ENCODE assay signal across 22 cellular contexts in the genomic region with DNA sequence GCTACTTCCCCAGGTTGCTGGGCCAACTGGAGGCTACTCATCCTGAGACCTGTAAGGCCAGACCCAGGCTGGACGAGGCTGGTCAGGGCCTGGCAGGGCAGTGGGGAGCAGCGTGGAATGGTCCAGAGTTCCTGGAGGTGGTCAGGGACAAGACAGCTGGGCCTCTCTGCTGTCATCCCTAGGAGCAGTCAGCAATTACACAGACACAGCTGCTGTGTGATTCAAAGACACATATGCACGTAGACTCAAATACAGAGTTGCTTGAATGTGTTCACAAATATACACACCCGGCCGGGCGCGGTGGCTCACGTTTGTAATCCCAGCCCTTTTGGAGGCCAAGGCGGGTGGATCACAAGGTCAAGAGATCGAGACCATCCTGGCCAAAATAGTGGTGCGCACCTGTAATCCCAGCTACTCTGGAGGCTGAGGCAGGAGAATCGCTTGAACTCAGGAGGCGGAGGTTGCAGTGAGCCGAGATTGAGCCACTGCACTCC. TPM values are rescaled to one million over a fixed set of nuclear protein-coding genes. Genes with fewer than 3 reads are reported as not detected.
DNase-seq lines count a peak whose midpoint lies in the region; ATAC-seq and TF ChIP-seq lines count a peak whose summit lies in the region.
"Had no signal": no experiment of that assay in that cellular context is flagged by ENCODE, and none has a peak within 500 bp of the region (broad histone marks: within the 10 kb centered on the region; RNA-seq: fewer than 3 reads in every experiment).

No MANE protein-coding gene starts in this region.

- ATAC-seq in stimulated activated naive CD8-positive, alpha-beta T cell treated with anti-CD3 and anti-CD28 coated beads, Interleukin-15, amount 100 ng/mL, for 72 hours: no peak
- ATAC-seq in GM21529 (IDR thresholded peaks at IDR 0.05; ENCODE audit: unreplicated experiment) (no peak), HG02970 (IDR thresholded peaks at IDR 0.05; ENCODE audit: low FRiP score, unreplicated experiment) (no peak), HG03457 (IDR thresholded peaks at IDR 0.05; ENCODE audit: unreplicated experiment) (no peak)
- ATAC-seq: activated naive CD4-positive, alpha-beta T cell treated with anti-CD3 and anti-CD28 coated beads, Interleukin-2, amount 50 U/mL, for 72 hours; left colon; right cardiac atrium had no signal

- H3K79me2 ChIP-seq in neural progenitor cell (ENCODE audit: low read depth): peaks cover 32% of the 10 kb centered on the region

- peaks cover 51% of the 10 kb centered on the region for H3K27me3 Mint-ChIP-seq in stimulated activated naive CD8-positive, alpha-beta T cell treated with anti-CD3 and anti-CD28 coated beads, Interleukin-15, Interleukin-2, amounts not matched to agents 100 ng/mL and 50 ng/mL, for 24 hours
- peaks cover 69% of the 10 kb centered on the region for H3K27me3 Mint-ChIP-seq in stimulated activated naive CD8-positive, alpha-beta T cell treated with anti-CD3 and anti-CD28 coated beads, Interleukin-15, amount 100 ng/mL, for 72 hours
- peaks cover 22% of the 10 kb centered on the region for H3K27me3 Mint-ChIP-seq in endodermal cell (ENCODE audit: insufficient read depth)
- H3K27me3 Mint-ChIP-seq in neural progenitor cell (ENCODE audit: insufficient read depth, low read depth): peaks cover 7% of the 10 kb centered on the region

- H3K9me3 ChIP-seq in endodermal cell (ENCODE audit: control insufficient read depth, low read length) (no peaks in the 10 kb centered on the region), neural progenitor cell (ENCODE audit: low read depth) (no peaks in the 10 kb centered on the region)
- H3K9me3 ChIP-seq: HAP-1, pancreas had no signal

- H3K27me3 ChIP-seq in endodermal cell (ENCODE audit: control insufficient read depth, insufficient read depth, low read length, poor library complexity, severe bottlenecking): peaks cover 33% of the 10 kb centered on the region
- no peaks in the 10 kb centered on the region for H3K27me3 ChIP-seq in neural progenitor cell
- H3K27me3 ChIP-seq: pancreas had no signal

- no peaks in the 10 kb centered on the region for H3K36me3 Mint-ChIP-seq in stimulated activated naive CD8-positive, alpha-beta T cell treated with anti-CD3 and anti-CD28 coated beads, Interleukin-15, Interleukin-2, amounts not matched to agents 100 ng/mL and 50 ng/mL, for 24 hours (ENCODE audit: low read depth)
- H3K36me3 Mint-ChIP-seq in endodermal cell (ENCODE audit: low read depth) (no peaks in the 10 kb centered on the region), neural progenitor cell (no peaks in the 10 kb centered on the region)
- H3K36me3 Mint-ChIP-seq: activated naive CD4-positive, alpha-beta T cell treated with anti-CD3 and anti-CD28 coated beads, Interleukin-2, amount 50 U/mL, for 72 hours had no signal

- no peak for TF ChIP-seq CTCF in endodermal cell (conservative IDR thresholded peaks at IDR 0.05)
- TF ChIP-seq CTCF in neural progenitor cell (IDR thresholded peaks at IDR 0.05): no peak

- H3K4me3 Mint-ChIP-seq in stimulated activated naive CD8-positive, alpha-beta T cell treated with anti-CD3 and anti-CD28 coated beads, Interleukin-15, Interleukin-2, amounts not matched to agents 100 ng/mL and 50 ng/mL, for 24 hours: peak overlapping the region; percentile 78
- H3K4me3 Mint-ChIP-seq in stimulated activated naive CD8-positive, alpha-beta T cell treated with anti-CD3 and anti-CD28 coated beads, Interleukin-15, amount 100 ng/mL, for 72 hours: no peak overlapping the region
- H3K4me3 Mint-ChIP-seq in endodermal cell (peak overlapping the region; percentile 83), neural progenitor cell (peak overlapping the region; percentile 95)
- H3K4me3 Mint-ChIP-seq: activated CD4-positive, alpha-beta T cell treated with anti-CD3 and anti-CD28 coated beads, Interleukin-2, amount 10 ng/mL, durations not matched to agents 7 days and 5 days had no signal

- H3K9me3 Mint-ChIP-seq in stimulated activated naive CD8-positive, alpha-beta T cell treated with anti-CD3 and anti-CD28 coated beads, Interleukin-15, Interleukin-2, amounts not matched to agents 100 ng/mL and 50 ng/mL, for 24 hours: no peaks in the 10 kb centered on the region
- H3K9me3 Mint-ChIP-seq in stimulated activated naive CD8-positive, alpha-beta T cell treated with anti-CD3 and anti-CD28 coated beads, Interleukin-15, amount 100 ng/mL, for 72 hours: no peaks in the 10 kb centered on the region
- H3K9me3 Mint-ChIP-seq in endodermal cell: no peaks in the 10 kb centered on the region
- H3K9me3 Mint-ChIP-seq in neural progenitor cell: no peaks in the 10 kb centered on the region
- H3K9me3 Mint-ChIP-seq: activated CD4-positive, alpha-beta T cell treated with anti-CD3 and anti-CD28 coated beads, Interleukin-2, amount 10 ng/mL, durations not matched to agents 7 days and 5 days; activated naive CD4-positive, alpha-beta T cell treated with anti-CD3 and anti-CD28 coated beads, Interleukin-2, amount 50 U/mL, for 72 hours; activated T-helper 2 cell treated with anti-CD3 and anti-CD28 coated beads, Interferon-gamma antibody, Interleukin-2, Interleukin-4, amounts not matched to agents 10 μg/mL and 5 μg/mL and 100 μg/mL, durations not matched to agents 14 hours and 24 hours and 36 hours had no signal

- H3K4me1 ChIP-seq in endodermal cell (ENCODE audit: control insufficient read depth, insufficient read depth, low read length): peaks cover 7% of the 10 kb centered on the region
- H3K4me1 ChIP-seq in neural progenitor cell: peaks cover 26% of the 10 kb centered on the region

- H3K36me3 ChIP-seq in endodermal cell (ENCODE audit: control insufficient read depth, insufficient read depth, low read length): no peaks in the 10 kb centered on the region
- no peaks in the 10 kb centered on the region for H3K36me3 ChIP-seq in neural progenitor cell
- H3K36me3 ChIP-seq: pancreas had no signal

- no peak overlapping the region for H3K27ac Mint-ChIP-seq in stimulated activated naive CD8-positive, alpha-beta T cell treated with anti-CD3 and anti-CD28 coated beads, Interleukin-15, Interleukin-2, amounts not matched to agents 100 ng/mL and 50 ng/mL, for 24 hours
- no peak overlapping the region for H3K27ac Mint-ChIP-seq in stimulated activated naive CD8-positive, alpha-beta T cell treated with anti-CD3 and anti-CD28 coated beads, Interleukin-15, amount 100 ng/mL, for 72 hours
- H3K27ac Mint-ChIP-seq in endodermal cell (no peak overlapping the region), neural progenitor cell (no peak overlapping the region)
- H3K27ac Mint-ChIP-seq: activated CD4-positive, alpha-beta T cell treated with anti-CD3 and anti-CD28 coated beads, Interleukin-2, amount 10 ng/mL, durations not matched to agents 7 days and 5 days; activated naive CD4-positive, alpha-beta T cell treated with anti-CD3 and anti-CD28 coated beads, Interleukin-2, amount 50 U/mL, for 72 hours; activated T-helper 2 cell treated with anti-CD3 and anti-CD28 coated beads, Interferon-gamma antibody, Interleukin-2, Interleukin-4, amounts not matched to agents 10 μg/mL and 5 μg/mL and 100 μg/mL, durations not matched to agents 14 hours and 24 hours and 36 hours had no signal

- peaks cover 20% of the 10 kb centered on the region for H3K4me1 Mint-ChIP-seq in stimulated activated naive CD8-positive, alpha-beta T cell treated with anti-CD3 and anti-CD28 coated beads, Interleukin-15, Interleukin-2, amounts not matched to agents 100 ng/mL and 50 ng/mL, for 24 hours (ENCODE audit: low read depth)
- peaks cover 21% of the 10 kb centered on the region for H3K4me1 Mint-ChIP-seq in stimulated activated naive CD8-positive, alpha-beta T cell treated with anti-CD3 and anti-CD28 coated beads, Interleukin-15, amount 100 ng/mL, for 72 hours
- H3K4me1 Mint-ChIP-seq in endodermal cell (peaks cover 19% of the 10 kb centered on the region), neural progenitor cell (peaks cover 32% of the 10 kb centered on the region)

- H4K20me1 ChIP-seq in neural progenitor cell (ENCODE audit: low read depth): peaks cover 25% of the 10 kb centered on the region

- 93 to 95% methylated on average over 14 of the region's 14 CpGs for WGBS in endodermal cell (ENCODE audit: insufficient coverage in 1 of 2, insufficient read length in 1 of 2), 2 experiments

- no peak overlapping the region for H2AFZ ChIP-seq in neural progenitor cell (replicated peaks)

- no peak overlapping the region for H3K9ac ChIP-seq in endodermal cell (ENCODE audit: extremely low read depth, low read length, poor library complexity, severe bottlenecking)
- H3K9ac ChIP-seq in neural progenitor cell: no peak overlapping the region

- H3K4me2 ChIP-seq in neural progenitor cell: no peak overlapping the region

- DNase-seq in stimulated activated naive CD8-positive, alpha-beta T cell treated with anti-CD3 and anti-CD28 coated beads, Interleukin-15, amount 100 ng/mL, for 72 hours: no peak
- no peak for DNase-seq in endodermal cell
- no peak for DNase-seq in neural progenitor cell (ENCODE audit: low spot score)
- no peak for DNase-seq in stimulated activated CD4-positive, alpha-beta T cell treated with anti-CD3 and anti-CD28 coated beads, Interleukin-4, amount 100 ng/mL, for 24 hours
- DNase-seq: ACHN; activated CD4-positive, alpha-beta T cell treated with anti-CD3 and anti-CD28 coated beads, Interleukin-2, amount 10 ng/mL, durations not matched to agents 7 days and 5 days; C1 segment of cervical spinal cord; left colon; NCI-H1092 treated with DMSO at 0.1 percent for 48 hours; NCI-H2029; NCI-H69; pancreas; right cardiac atrium; stimulated activated CD4-positive, alpha-beta T cell treated with anti-CD3 and anti-CD28 coated beads, Interleukin-15, amount 100 ng/mL, for 24 hours had no signal

- no peak overlapping the region for H3K4me3 ChIP-seq in endodermal cell (ENCODE audit: low read length)
- no peak overlapping the region for H3K4me3 ChIP-seq in neural progenitor cell
- H3K4me3 ChIP-seq: pancreas had no signal

- peaks cover 18% of the 10 kb centered on the region for H3F3A ChIP-seq in neural progenitor cell (ENCODE audit: low read depth)

- no peak overlapping the region for H3K27ac ChIP-seq in endodermal cell (ENCODE audit: low read depth, low read length)
- no peak overlapping the region for H3K27ac ChIP-seq in neural progenitor cell
- H3K27ac ChIP-seq: HL-60, pancreas had no signal

RNA-seq across cellular contexts. Expression of a gene that starts 1.5 kb away (rescaled TPM):
- total RNA-seq in endodermal cell (100 to 1,000 TPM; 122 to 133 TPM), neural progenitor cell (ENCODE audit: low replicate concordance) (62.2 and 147 TPM in 2 replicates)
- polyA plus RNA-seq in endodermal cell (2013, experiment 1 of 2): 170 TPM
- polyA plus RNA-seq in endodermal cell (2013, experiment 2 of 2): 168 TPM

RNA-seq across cellular contexts. Expression of a gene that starts 49.5 kb away (rescaled TPM):
- total RNA-seq in endodermal cell: 100 to 1,000 TPM in 1 of 2 donors, 10 to 100 TPM in 1; 85.4 to 110 TPM
- polyA plus RNA-seq in endodermal cell (2013, experiment 1 of 2): 92.0 TPM
- 83.4 TPM for polyA plus RNA-seq in endodermal cell (2013, experiment 2 of 2)
- total RNA-seq in neural progenitor cell (ENCODE audit: low replicate concordance): 84.4 and 110 TPM in 2 replicates

Comparison
In these comparisons a context has a peak if more than half of its experiments do, and no peak if none do; other contexts are left out.
1. H3K4me3 Mint-ChIP-seq: peak in stimulated activated naive CD8-positive, alpha-beta T cell treated with anti-CD3 and anti-CD28 coated beads, Interleukin-15, Interleukin-2, amounts not matched to agents 100 ng/mL and 50 ng/mL, for 24 hours (single experiment), endodermal cell (single experiment) and neural progenitor cell (single experiment); none in stimulated activated naive CD8-positive, alpha-beta T cell treated with anti-CD3 and anti-CD28 coated beads, Interleukin-15, amount 100 ng/mL, for 72 hours (0 of 2).